Comparison of ENCODE assay signal across 21 cellular contexts in genomic region chrX:149282909-149283308, GRCh38.
DNase-seq lines count a peak whose midpoint lies in the region; ATAC-seq, FAIRE-seq and TF ChIP-seq lines count a peak whose summit lies in the region.
"Had no signal": no experiment of that assay in that cellular context is flagged by ENCODE, and none has a peak within 500 bp of the region (broad histone marks: within the 10 kb centered on the region; RNA-seq: fewer than 3 reads in every experiment).

No MANE protein-coding gene starts in this region.

- peak overlapping the region; percentile 8 for H3K27ac Mint-ChIP-seq in activated T-cell treated with anti-CD3 and anti-CD28 coated beads, Interleukin-2, amount 50 U/mL, for 72 hours
- H3K27ac Mint-ChIP-seq in stimulated activated naive CD8-positive, alpha-beta T cell treated with anti-CD3 and anti-CD28 coated beads, Interleukin-15, Interleukin-2, amounts not matched to agents 100 ng/mL and 50 ng/mL, for 24 hours, result peak overlapping the region; percentile 52
- H3K27ac Mint-ChIP-seq in stimulated activated naive CD8-positive, alpha-beta T cell treated with anti-CD3 and anti-CD28 coated beads, Interleukin-15, amount 100 ng/mL, for 72 hours, result peak overlapping the region in 1 of 2 donors; percentile 83
- H3K27ac Mint-ChIP-seq: CD4-positive, alpha-beta memory T cell had no signal

- no peaks in the 10 kb centered on the region for H3K79me2 ChIP-seq in OCI-LY7 (ENCODE audit: insufficient read depth, low read depth, low read length)

- DNase-seq in activated T-cell treated with anti-CD3 and anti-CD28 coated beads, Interleukin-2, amount 50 U/mL, for 72 hours, result no peak
- DNase-seq in activated T-cell treated with anti-CD3 and anti-CD28 coated beads, Interleukin-2, amount 50 U/mL, for 1 hour, result no peak
- no peak for DNase-seq in stimulated activated naive CD8-positive, alpha-beta T cell treated with anti-CD3 and anti-CD28 coated beads, Interleukin-15, Interleukin-2, amounts not matched to agents 100 U/mL and 50 U/mL, for 24 hours
- no peak for DNase-seq in stimulated activated naive CD8-positive, alpha-beta T cell treated with anti-CD3 and anti-CD28 coated beads, Interleukin-15, amount 100 ng/mL, for 72 hours
- DNase-seq in OCI-LY7 (ENCODE audit: low spot score) (no peak), GM12892 (ENCODE audit: insufficient read length) (no peak)
- DNase-seq: 8988T; C1 segment of cervical spinal cord; Calu3; CD4-positive, alpha-beta memory T cell; COR-L47; DMS53; DMS79 treated with DMSO at 0.1 percent for 48 hours; GF-D8; GM23248; H7; HCEC 1CT had no signal

- peak; percentile 60 to 61 for ATAC-seq in activated T-cell treated with anti-CD3 and anti-CD28 coated beads, Interleukin-2, amount 50 U/mL, for 72 hours (replicated peaks in 1 of 2)
- ATAC-seq in stimulated activated naive CD8-positive, alpha-beta T cell treated with anti-CD3 and anti-CD28 coated beads, Interleukin-15, Interleukin-2, amounts not matched to agents 100 U/mL and 50 U/mL, for 24 hours, result no peak
- peak; percentile 55 for ATAC-seq in stimulated activated naive CD8-positive, alpha-beta T cell treated with anti-CD3 and anti-CD28 coated beads, Interleukin-15, amount 100 ng/mL, for 72 hours

- H3K36me3 ChIP-seq in OCI-LY7 (ENCODE audit: insufficient read depth, low read length), result no peaks in the 10 kb centered on the region

- no peaks in the 10 kb centered on the region for H3K4me1 ChIP-seq in OCI-LY7 (ENCODE audit: insufficient read depth, low read length, poor library complexity, severe bottlenecking)

- H3K4me3 Mint-ChIP-seq in activated T-cell treated with anti-CD3 and anti-CD28 coated beads, Interleukin-2, amount 50 U/mL, for 72 hours, result no peak overlapping the region
- no peak overlapping the region for H3K4me3 Mint-ChIP-seq in stimulated activated naive CD8-positive, alpha-beta T cell treated with anti-CD3 and anti-CD28 coated beads, Interleukin-15, Interleukin-2, amounts not matched to agents 100 ng/mL and 50 ng/mL, for 24 hours
- H3K4me3 Mint-ChIP-seq in stimulated activated naive CD8-positive, alpha-beta T cell treated with anti-CD3 and anti-CD28 coated beads, Interleukin-15, amount 100 ng/mL, for 72 hours, result no peak overlapping the region
- H3K4me3 Mint-ChIP-seq: CD4-positive, alpha-beta memory T cell had no signal

- FAIRE-seq in colon (lab: Jason Lieb, UNC) (peak; percentile 92), GM12892 (lab: Jason Lieb, UNC) (no peak)
- FAIRE-seq: GM12891, H1 had no signal

- POLR2A ChIA-PET in OCI-LY7 (lab: Charles Lee), result no interaction called here

- no TSS peak for BruUV-seq in OCI-LY7 (replicated peaks; lab: Mats Ljungman, UMichigan)

- H2AFZ ChIP-seq in OCI-LY7 (ENCODE audit: low read length), result no peak overlapping the region
- H2AFZ ChIP-seq: GM23248 had no signal

- no peaks in the 10 kb centered on the region for H3K9me2 ChIP-seq in OCI-LY7 (ENCODE audit: insufficient read depth, low read length)

- no peaks in the 10 kb centered on the region for H3K9me3 ChIP-seq in OCI-LY7 (ENCODE audit: low read length)

- CTCF ChIA-PET in OCI-LY7 (lab: Charles Lee; ENCODE audit: unreplicated experiment), result no interaction called here

- H3K4me3 ChIP-seq in OCI-LY7 (ENCODE audit: low read depth, low read length, poor library complexity, severe bottlenecking), result no peak overlapping the region
- H3K4me3 ChIP-seq: GM23248 had no signal

- no peaks in the 10 kb centered on the region for H3K9me3 Mint-ChIP-seq in activated T-cell treated with anti-CD3 and anti-CD28 coated beads, Interleukin-2, amount 50 U/mL, for 72 hours
- no peaks in the 10 kb centered on the region for H3K9me3 Mint-ChIP-seq in stimulated activated naive CD8-positive, alpha-beta T cell treated with anti-CD3 and anti-CD28 coated beads, Interleukin-15, Interleukin-2, amounts not matched to agents 100 ng/mL and 50 ng/mL, for 24 hours
- H3K9me3 Mint-ChIP-seq in stimulated activated naive CD8-positive, alpha-beta T cell treated with anti-CD3 and anti-CD28 coated beads, Interleukin-15, amount 100 ng/mL, for 72 hours, result peaks cover 0 to 5% of the 10 kb centered on the region in 2 donors
- H3K9me3 Mint-ChIP-seq: CD4-positive, alpha-beta memory T cell had no signal

- TF ChIP-seq CTCF in OCI-LY7 (conservative IDR thresholded peaks at IDR 0.05; ENCODE audit: low read length), result no peak

- no peak overlapping the region for H3K27ac ChIP-seq in OCI-LY7 (ENCODE audit: low read depth, low read length, poor library complexity, severe bottlenecking)
- H3K27ac ChIP-seq: GM23248 had no signal

- intact Hi-C loops in OCI-LY7 (cut with micrococcal nuclease; ENCODE audit: unreplicated experiment), result loop anchor here (10.0 kb wide), 1 partner anchor 192 kb away; no protein-coding TSS in a partner anchor

- no peaks in the 10 kb centered on the region for H3K36me3 Mint-ChIP-seq in activated T-cell treated with anti-CD3 and anti-CD28 coated beads, Interleukin-2, amount 50 U/mL, for 72 hours (ENCODE audit: insufficient read depth in 2 of 2)
- H3K36me3 Mint-ChIP-seq in stimulated activated naive CD8-positive, alpha-beta T cell treated with anti-CD3 and anti-CD28 coated beads, Interleukin-15, Interleukin-2, amounts not matched to agents 100 ng/mL and 50 ng/mL, for 24 hours (ENCODE audit: low read depth), result no peaks in the 10 kb centered on the region
- H3K36me3 Mint-ChIP-seq: CD4-positive, alpha-beta memory T cell had no signal

- no peak overlapping the region for H3K4me2 ChIP-seq in OCI-LY7 (ENCODE audit: low read length)

- H4K20me1 ChIP-seq in OCI-LY7 (ENCODE audit: insufficient read depth, low read length), result no peaks in the 10 kb centered on the region

- peaks cover 46% of the 10 kb centered on the region for H3K27me3 Mint-ChIP-seq in activated T-cell treated with anti-CD3 and anti-CD28 coated beads, Interleukin-2, amount 50 U/mL, for 72 hours (ENCODE audit: low read depth)
- peaks cover 4% of the 10 kb centered on the region for H3K27me3 Mint-ChIP-seq in stimulated activated naive CD8-positive, alpha-beta T cell treated with anti-CD3 and anti-CD28 coated beads, Interleukin-15, Interleukin-2, amounts not matched to agents 100 ng/mL and 50 ng/mL, for 24 hours
- H3K27me3 Mint-ChIP-seq in stimulated activated naive CD8-positive, alpha-beta T cell treated with anti-CD3 and anti-CD28 coated beads, Interleukin-15, amount 100 ng/mL, for 72 hours, result no peaks in the 10 kb centered on the region

- peaks cover 32% of the 10 kb centered on the region for H3K4me1 Mint-ChIP-seq in activated T-cell treated with anti-CD3 and anti-CD28 coated beads, Interleukin-2, amount 50 U/mL, for 72 hours (ENCODE audit: low read depth)
- H3K4me1 Mint-ChIP-seq in stimulated activated naive CD8-positive, alpha-beta T cell treated with anti-CD3 and anti-CD28 coated beads, Interleukin-15, Interleukin-2, amounts not matched to agents 100 ng/mL and 50 ng/mL, for 24 hours (ENCODE audit: low read depth), result peaks cover 31% of the 10 kb centered on the region
- H3K4me1 Mint-ChIP-seq in stimulated activated naive CD8-positive, alpha-beta T cell treated with anti-CD3 and anti-CD28 coated beads, Interleukin-15, amount 100 ng/mL, for 72 hours, result peaks cover 39% of the 10 kb centered on the region
- H3K4me1 Mint-ChIP-seq: CD4-positive, alpha-beta memory T cell had no signal

- TF ChIP-seq POLR2A in GM12892 (IDR thresholded peaks at IDR 0.05; ENCODE audit: low read depth, low read length), result no peak
